ENCODE assay signal across 8 cellular contexts in the genomic region with DNA sequence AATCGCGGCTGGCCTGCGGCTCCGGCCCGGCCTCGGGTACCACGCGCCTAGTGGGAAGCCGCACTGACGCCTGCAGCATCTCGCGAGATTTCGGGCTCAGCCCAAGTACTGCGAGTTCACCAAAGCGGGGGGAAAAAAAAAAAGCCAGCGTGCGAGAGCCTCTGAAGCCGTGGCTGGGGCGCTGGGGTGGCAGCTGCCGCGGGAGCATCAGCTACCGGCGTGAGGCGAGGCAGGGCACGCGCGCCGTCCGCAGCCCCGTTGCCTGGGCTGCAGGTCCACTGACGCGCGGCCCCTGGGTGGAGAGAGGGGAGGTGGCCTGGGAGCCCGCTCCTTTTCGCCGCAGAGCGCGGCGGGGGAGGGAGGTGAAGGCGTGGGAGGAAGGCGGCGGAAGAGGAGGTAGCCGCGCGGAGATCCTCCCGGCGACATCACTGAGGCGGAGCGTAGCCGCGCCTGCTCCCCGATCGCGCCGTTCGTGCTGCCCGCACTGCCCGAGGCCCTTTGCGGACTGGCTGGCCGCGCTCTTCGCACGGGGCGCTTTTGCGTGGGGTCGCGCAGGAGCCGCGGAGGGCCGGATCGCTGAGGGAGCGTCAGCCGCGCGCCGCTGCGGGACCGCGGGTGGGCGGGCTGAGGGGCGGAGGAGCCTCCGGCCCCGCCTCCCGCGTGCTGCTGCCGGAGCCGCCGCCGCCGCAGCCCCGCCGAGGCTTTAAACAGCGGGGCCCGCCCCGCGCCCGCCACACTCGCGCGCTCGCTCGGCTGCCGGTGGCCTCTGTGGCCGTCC. TPM values are rescaled to one million over a fixed set of nuclear protein-coding genes. Genes with fewer than 3 reads are reported as not detected.
DNase-seq lines count a peak whose midpoint lies in the region; ATAC-seq and TF ChIP-seq lines count a peak whose summit lies in the region.

SLC12A2 (plus strand) TSS at position 734 of the 778 bp plus-strand sequence. CDS start 189 bp downstream, outside the sequence.

- peaks cover 4% of the 10 kb centered on the region for H3K4me1 ChIP-seq in ovary (ENCODE audit: insufficient read depth)
- H3K4me1 ChIP-seq in thymus (ENCODE audit: control insufficient read depth, insufficient read depth, low read length): peaks cover 6% of the 10 kb centered on the region

- no peaks in the 10 kb centered on the region for H3K27me3 Mint-ChIP-seq in activated naive CD8-positive, alpha-beta T cell treated with anti-CD3 and anti-CD28 coated beads, Interleukin-2, amount 10 ng/mL, durations not matched to agents 7 days and 5 days

- TF ChIP-seq POLR2A in ovary (IDR thresholded peaks at IDR 0.05): peak; percentile 57

- no peak for TF ChIP-seq CTCF in GM12864 (IDR thresholded peaks at IDR 0.05; ENCODE audit: low read depth, low read length, missing control alignments)
- TF ChIP-seq CTCF in SU-DHL-6 (IDR thresholded peaks at IDR 0.05; ENCODE audit: insufficient read depth, low read length, poor library complexity, severe bottlenecking): no peak
- TF ChIP-seq CTCF in ovary (IDR thresholded peaks at IDR 0.05): peak in 1 of 3 donors; percentile 6

- peaks cover 16% of the 10 kb centered on the region for H3F3A ChIP-seq in SU-DHL-6 (ENCODE audit: insufficient read depth)

- H3K4me2 ChIP-seq in SU-DHL-6 (ENCODE audit: low read depth, low read length, poor library complexity, severe bottlenecking): peak within 1 kb of the TSS; percentile 96

- WGBS in ovary, 3 donors: 0% methylated on average over 92 to 104 of the region's 104 CpGs
- WGBS in thymus: under 1% methylated on average over 104 of the region's 104 CpGs

- H3K27me3 ChIP-seq in SU-DHL-6 (ENCODE audit: low read length) (no peaks in the 10 kb centered on the region), ovary (no peaks in the 10 kb centered on the region), thymus (ENCODE audit: control insufficient read depth, insufficient read depth) (no peaks in the 10 kb centered on the region)

- H3K4me3 ChIP-seq in GM12864 (ENCODE audit: low read depth, low read length): peak within 1 kb of the TSS; percentile 82
- H3K4me3 ChIP-seq in SU-DHL-6 (ENCODE audit: insufficient read depth, low read length, poor library complexity, severe bottlenecking): peak within 1 kb of the TSS; percentile 68
- H3K4me3 ChIP-seq in ovary: peak within 1 kb of the TSS; percentile 87
- peak within 1 kb of the TSS; percentile 85 for H3K4me3 ChIP-seq in thymus (ENCODE audit: low read length)

- H3K27ac Mint-ChIP-seq in activated naive CD8-positive, alpha-beta T cell treated with anti-CD3 and anti-CD28 coated beads, Interleukin-2, amount 10 ng/mL, durations not matched to agents 7 days and 5 days: peak within 1 kb of the TSS; percentile 96

- H3K9ac ChIP-seq in SU-DHL-6 (ENCODE audit: low read length): peak within 1 kb of the TSS; percentile 85

- H2AFZ ChIP-seq in SU-DHL-6 (ENCODE audit: low read depth, low read length, severe bottlenecking): peak within 1 kb of the TSS; percentile 62

- TF ChIP-seq EP300 in ovary (IDR thresholded peaks at IDR 0.05): no peak

- H3K27ac ChIP-seq in SU-DHL-6 (ENCODE audit: low read depth, low read length) (peak within 1 kb of the TSS; percentile 94), ovary (peak within 1 kb of the TSS; percentile 86 to 99), thymus (ENCODE audit: low read depth) (peak within 1 kb of the TSS; percentile 98)

- H3K9me3 ChIP-seq in SU-DHL-6 (ENCODE audit: insufficient read depth, low read length) (no peaks in the 10 kb centered on the region), ovary (no peaks in the 10 kb centered on the region), thymus (ENCODE audit: control insufficient read depth) (no peaks in the 10 kb centered on the region)

- peaks cover 23% of the 10 kb centered on the region for H3K36me3 Mint-ChIP-seq in activated naive CD8-positive, alpha-beta T cell treated with anti-CD3 and anti-CD28 coated beads, Interleukin-2, amount 10 ng/mL, durations not matched to agents 7 days and 5 days

- peaks cover 48% of the 10 kb centered on the region for H3K4me1 Mint-ChIP-seq in activated naive CD8-positive, alpha-beta T cell treated with anti-CD3 and anti-CD28 coated beads, Interleukin-2, amount 10 ng/mL, durations not matched to agents 7 days and 5 days

- DNase-seq in GM12864 (ENCODE audit: low read depth) (peak; percentile 89), NCI-H1105 (lab: John Stamatoyannopoulos, UW) (peak; percentile 83), Right ventricle myocardium inferior (ENCODE audit: missing footprints) (peak; percentile 95), ovary (peak; percentile 92 to 95 (median 93))
- DNase-seq in activated naive CD8-positive, alpha-beta T cell treated with anti-CD3 and anti-CD28 coated beads, Interleukin-2, amount 10 ng/mL, durations not matched to agents 7 days and 5 days: peak; percentile 93

- intact Hi-C loops in Right ventricle myocardium inferior (cut with DNase I) (loop anchor here (2.0 to 5.0 kb wide), 4 partner anchors 122 to 521 kb away; no protein-coding TSS in a partner anchor), ovary (cut with DNase I) (loop anchor here in 1 of 4 donors (5.0 to 10.0 kb wide), 2 partner anchors 112 to 511 kb away; no protein-coding TSS in a partner anchor)

- POLR2A ChIA-PET in activated naive CD8-positive, alpha-beta T cell treated with anti-CD3 and anti-CD28 coated beads, Interleukin-2, amount 10 ng/mL, durations not matched to agents 7 days and 5 days (lab: Charles Lee): interaction anchor here (0.7 to 1.1 kb wide), 3 partner anchors 15 to 1307 kb away, joined by 3 to 4 read pairs (median 3); no protein-coding TSS in a partner anchor

- peaks cover 15% of the 10 kb centered on the region for H4K20me1 ChIP-seq in SU-DHL-6 (ENCODE audit: low read depth, low read length)

- peak; percentile 70 for ATAC-seq in HG02642 (IDR thresholded peaks at IDR 0.05; ENCODE audit: poor library complexity, unreplicated experiment)
- peak; percentile 72 for ATAC-seq in activated naive CD8-positive, alpha-beta T cell treated with anti-CD3 and anti-CD28 coated beads, Interleukin-2, amount 10 ng/mL, durations not matched to agents 7 days and 5 days (ENCODE audit: low read depth)
- peak; percentile 93 for ATAC-seq in Right ventricle myocardium inferior

- peak within 1 kb of the TSS; percentile 91 for H3K4me3 Mint-ChIP-seq in activated naive CD8-positive, alpha-beta T cell treated with anti-CD3 and anti-CD28 coated beads, Interleukin-2, amount 10 ng/mL, durations not matched to agents 7 days and 5 days

- no peaks in the 10 kb centered on the region for H3K9me2 ChIP-seq in SU-DHL-6 (replicated peaks; ENCODE audit: insufficient read depth, low read length)

- peaks cover 2% of the 10 kb centered on the region for H3K9me3 Mint-ChIP-seq in activated naive CD8-positive, alpha-beta T cell treated with anti-CD3 and anti-CD28 coated beads, Interleukin-2, amount 10 ng/mL, durations not matched to agents 7 days and 5 days

- H3K36me3 ChIP-seq in SU-DHL-6 (ENCODE audit: low read length) (no peaks in the 10 kb centered on the region; the same call in 1 of the 2 replicates), ovary (no peaks in the 10 kb centered on the region), thymus (ENCODE audit: control insufficient read depth, insufficient read depth) (no peaks in the 10 kb centered on the region)

- peaks cover 86% of the 10 kb centered on the region for H3K79me2 ChIP-seq in SU-DHL-6 (ENCODE audit: insufficient read depth, low read length)

RNA-seq across cellular contexts. Expression of gene SLC12A2, which starts in this region (rescaled TPM):
- 10 to 100 TPM; 11.5 to 14.5 TPM for total RNA-seq in activated naive CD8-positive, alpha-beta T cell treated with anti-CD3 and anti-CD28 coated beads, Interleukin-2, amount 10 ng/mL, durations not matched to agents 7 days and 5 days
- 10.7 TPM for total RNA-seq in Right ventricle myocardium inferior
- 10 to 100 TPM; 15.6 to 31.6 (median 20.8) TPM for total RNA-seq in ovary
- polyA plus RNA-seq in ovary: 10 to 100 TPM in 1 of 2 donors, 1 to 10 TPM in 1; 7.0 to 11.8 TPM
- 3.8 TPM for polyA plus RNA-seq in thymus

Comparison
In these comparisons a context has a peak if more than half of its experiments do, and no peak if none do; other contexts are left out.
1. Peak in every context shown above with its lines: DNase-seq, ATAC-seq, H3K4me3 ChIP-seq and H3K27ac ChIP-seq.